7 cellular contexts compared by ENCODE assay signal in the genomic region with DNA sequence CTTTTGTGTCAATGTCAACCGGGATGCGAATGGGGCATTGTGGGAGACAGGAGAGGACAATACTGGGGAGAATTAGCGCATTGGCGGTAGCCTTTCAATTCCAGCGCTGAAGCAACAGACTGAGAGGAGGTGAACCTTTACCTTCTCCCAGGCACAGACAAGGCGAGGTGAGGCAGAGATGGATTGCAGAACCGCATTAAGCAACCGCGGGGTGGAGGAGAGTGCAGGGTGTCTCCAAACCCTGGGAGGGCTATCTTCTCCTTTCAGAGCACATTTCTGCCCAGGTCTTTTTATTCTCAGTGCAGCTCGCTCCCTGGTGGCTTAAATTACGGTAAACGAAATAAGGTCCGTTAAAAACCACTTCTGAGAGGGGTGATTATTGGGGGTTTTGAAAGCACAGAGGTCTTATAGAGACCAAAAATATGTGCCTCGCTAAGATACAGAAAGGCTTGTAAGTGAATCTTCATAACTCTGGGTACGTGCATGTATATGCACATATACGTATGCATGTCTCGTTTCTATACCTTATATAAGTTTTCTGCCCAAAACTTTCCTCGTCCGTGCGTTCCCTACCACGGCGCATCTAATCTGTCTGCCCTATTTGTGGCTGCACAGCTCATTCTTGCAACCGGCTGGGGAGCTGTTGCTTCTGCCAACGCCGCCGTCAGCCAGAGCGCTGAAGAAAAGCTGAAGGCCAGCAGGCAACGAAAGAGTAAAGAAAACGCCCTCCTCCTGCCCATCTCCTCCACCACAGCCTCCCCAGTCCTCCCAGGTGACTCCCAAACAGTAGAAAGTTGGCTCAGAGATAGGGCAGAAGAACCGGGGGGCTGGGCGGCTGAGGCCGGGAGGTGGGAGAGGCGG. TPM values are rescaled to one million over a fixed set of nuclear protein-coding genes. Genes with fewer than 3 reads are reported as not detected.
DNase-seq lines count a peak whose midpoint lies in the region; ATAC-seq and TF ChIP-seq lines count a peak whose summit lies in the region.

No MANE protein-coding gene starts in this region.

- H3K9me3 ChIP-seq in PC-3 (ENCODE audit: low read length) (no peaks in the 10 kb centered on the region), psoas muscle (no peaks in the 10 kb centered on the region)

- H2AFZ ChIP-seq in PC-3 (ENCODE audit: low read length): no peak overlapping the region

- DNase-seq in GM20000 (ENCODE audit: low spot score) (peak; percentile 7), PC-3 (peak; percentile 6), glutamatergic neuron (peak; percentile 54), psoas muscle (no peak), epidermal melanocyte (ENCODE audit: insufficient read length, low spot score) (no peak), CD1c-positive myeloid dendritic cell (ENCODE audit: extremely low spot score) (no peak)

- H3K4me3 ChIP-seq in PC-3 (ENCODE audit: low read length) (peak overlapping the region; percentile 13; the same call in 1 of the 2 replicates), psoas muscle (peak overlapping the region; percentile 37)

- CTCF ChIA-PET in PC-3 (lab: Charles Lee): no interaction called here

- H3K36me3 Mint-ChIP-seq in glutamatergic neuron (ENCODE audit: unreplicated experiment): no peaks in the 10 kb centered on the region

- H3K4me1 ChIP-seq in PC-3 (ENCODE audit: insufficient read depth, low read length): no peaks in the 10 kb centered on the region
- H3K4me1 ChIP-seq in psoas muscle: peaks cover 4% of the 10 kb centered on the region

- POLR2A ChIA-PET in PC-3 (lab: Charles Lee; ENCODE audit: unreplicated experiment): interaction anchor here (0.5 to 0.6 kb wide), 2 partner anchors 1046 to 1452 kb away, joined by 3 to 4 read pairs; no protein-coding TSS in a partner anchor

- H3K4me3 Mint-ChIP-seq in glutamatergic neuron (ENCODE audit: unreplicated experiment): peak overlapping the region; percentile 87

- no TSS peak for BruUV-seq in PC-3 (replicated peaks; lab: Mats Ljungman, UMichigan)

- no peaks in the 10 kb centered on the region for H3F3A ChIP-seq in PC-3 (ENCODE audit: low read length, unreplicated experiment)

- H3K4me2 ChIP-seq in PC-3 (ENCODE audit: low read length): peak overlapping the region; percentile 54

- H4K20me1 ChIP-seq in PC-3 (ENCODE audit: low read length): no peaks in the 10 kb centered on the region

- H3K9me2 ChIP-seq in PC-3 (replicated peaks; ENCODE audit: low read length): no peaks in the 10 kb centered on the region

- no peaks in the 10 kb centered on the region for H3K79me2 ChIP-seq in PC-3 (ENCODE audit: low read length)

- H3K27ac ChIP-seq in PC-3 (ENCODE audit: low read length): no peak overlapping the region
- H3K27ac ChIP-seq in psoas muscle: no peak overlapping the region

- no peak overlapping the region for H3K9ac ChIP-seq in PC-3 (ENCODE audit: low read length)

- H3K9me3 Mint-ChIP-seq in glutamatergic neuron (ENCODE audit: unreplicated experiment): peaks cover 3% of the 10 kb centered on the region

- H3K27me3 Mint-ChIP-seq in glutamatergic neuron (ENCODE audit: unreplicated experiment): peaks cover 3% of the 10 kb centered on the region

- H3K27me3 ChIP-seq in PC-3 (ENCODE audit: low read length): peaks cover 42% of the 10 kb centered on the region
- H3K27me3 ChIP-seq in psoas muscle (ENCODE audit: insufficient read depth in 3 of 3, low read length in 2 of 3): peaks cover 0 to 41% (median 6%) of the 10 kb centered on the region in 3 donors

- H3K36me3 ChIP-seq in PC-3 (ENCODE audit: low read depth, low read length) (no peaks in the 10 kb centered on the region), psoas muscle (ENCODE audit: insufficient read depth in 1 of 2, low read depth in 1 of 2) (no peaks in the 10 kb centered on the region)

- TF ChIP-seq CTCF in GM20000 (IDR thresholded peaks at IDR 0.05; ENCODE audit: extremely low read depth, missing control alignments) (no peak), PC-3 (conservative IDR thresholded peaks at IDR 0.05; ENCODE audit: low read depth, low read length) (no peak), glutamatergic neuron (IDR thresholded peaks at IDR 0.05; ENCODE audit: partially characterized antibody, unreplicated experiment) (no peak), psoas muscle (IDR thresholded peaks at IDR 0.05) (no peak)

- intact Hi-C loops in PC-3 (cut with micrococcal nuclease) (loop anchor here (10.0 kb wide), 1 partner anchor 514 kb away; no protein-coding TSS in a partner anchor), psoas muscle (cut with DNase I) (no loop called here)

- no peak overlapping the region for H3K27ac Mint-ChIP-seq in glutamatergic neuron (ENCODE audit: unreplicated experiment)

- peak; percentile 65 for ATAC-seq in PC-3
- no peak for ATAC-seq in psoas muscle
- no peak for ATAC-seq in GM19023 (IDR thresholded peaks at IDR 0.05; ENCODE audit: unreplicated experiment)

- 5% methylated on average over 33 of the region's 33 CpGs for WGBS in psoas muscle, 3 donors

- H3K4me1 Mint-ChIP-seq in glutamatergic neuron (ENCODE audit: low read depth, unreplicated experiment): peaks cover 2% of the 10 kb centered on the region

RNA-seq across cellular contexts. Expression of gene ZNF804B, which starts 0.9 kb away (rescaled TPM):
- total RNA-seq in PC-3 (2014; rRNA removed): not detected in 2 replicates
- total RNA-seq in glutamatergic neuron (ENCODE audit: unreplicated experiment): 0.10 TPM
- not detected for total RNA-seq in psoas muscle
- polyA plus RNA-seq in psoas muscle: not detected

RNA-seq across cellular contexts. Expression of gene TEX47, which starts 37.0 kb away (rescaled TPM):
- total RNA-seq in PC-3 (2014; rRNA removed): not detected in 2 replicates
- total RNA-seq in glutamatergic neuron (ENCODE audit: unreplicated experiment): not detected
- not detected for total RNA-seq in psoas muscle
- not detected for polyA plus RNA-seq in psoas muscle

Comparison
In these comparisons a context has a peak if more than half of its experiments do, and no peak if none do; other contexts are left out.
1. DNase-seq: peak in GM20000 (single experiment), PC-3 (single experiment) and glutamatergic neuron (single experiment); none in psoas muscle (0 of 2), epidermal melanocyte (single experiment) and CD1c-positive myeloid dendritic cell (single experiment).